17 cellular contexts compared by ENCODE assay signal in genomic region chr7:2754086-2754485, GRCh38.
DNase-seq lines count a peak whose midpoint lies in the region; TF ChIP-seq lines count a peak whose summit lies in the region.
"Had no signal": no experiment of that assay in that cellular context is flagged by ENCODE, and none has a peak within 500 bp of the region (broad histone marks: within the 10 kb centered on the region; RNA-seq: fewer than 3 reads in every experiment).

No MANE protein-coding gene starts in this region.

- peaks cover 46% of the 10 kb centered on the region for H3F3A ChIP-seq in GM23248 (ENCODE audit: insufficient read depth)

- H2AK5ac ChIP-seq in trophoblast cell (ENCODE audit: low read length): no peak overlapping the region

- no peak overlapping the region for H4K91ac ChIP-seq in trophoblast cell (ENCODE audit: low read depth, low read length)

- H2BK12ac ChIP-seq in trophoblast cell (ENCODE audit: low read length): peak overlapping the region; percentile 61

- no peaks in the 10 kb centered on the region for H3K9me2 ChIP-seq in GM23248 (ENCODE audit: insufficient read depth)

- H3K4me2 ChIP-seq in GM23248 (ENCODE audit: unreplicated experiment): no peak overlapping the region
- no peak overlapping the region for H3K4me2 ChIP-seq in trophoblast cell (ENCODE audit: low read length)

- in situ Hi-C loops in GM23248 (cut with MboI): no loop called here

- H3K4me1 ChIP-seq in GM23248 (ENCODE audit: insufficient read depth) (peaks cover 25% of the 10 kb centered on the region), trophoblast cell (ENCODE audit: control insufficient read depth in 1 of 2, insufficient read depth in 2 of 2, low read length in 2 of 2) (peaks cover 23 to 30% of the 10 kb centered on the region in 2 experiments)

- no peak overlapping the region for H3K14ac ChIP-seq in trophoblast cell (ENCODE audit: low read length)

- no peak overlapping the region for H4K12ac ChIP-seq in trophoblast cell (ENCODE audit: low read depth, low read length)

- no peak overlapping the region for H4K8ac ChIP-seq in trophoblast cell (ENCODE audit: low read depth, low read length)

- no peak overlapping the region for H3K23ac ChIP-seq in trophoblast cell (ENCODE audit: low read length)

- H3K9me3 ChIP-seq in GM23248 (ENCODE audit: low read depth) (no peaks in the 10 kb centered on the region), trophoblast cell (ENCODE audit: insufficient read depth, low read depth, low read length) (no peaks in the 10 kb centered on the region)

- H4K20me1 ChIP-seq in GM23248 (ENCODE audit: insufficient read depth): no peaks in the 10 kb centered on the region

- WGBS in GM23248 (ENCODE audit: low coverage in 1 of 2, low lambda C conversion rate in 2 of 2, missing lambda C conversion rate in 2 of 2), 2 experiments: 85 to 94% methylated on average over 5 of the region's 5 CpGs
- WGBS in trophoblast cell (ENCODE audit: extremely low coverage, insufficient coverage, insufficient read length): no CpG with 5 or more reads among the region's 5 CpGs

- peak overlapping the region; percentile 58 for H3K18ac ChIP-seq in trophoblast cell (ENCODE audit: low read length)

- H3K27me3 ChIP-seq in GM23248 (replicated peaks; ENCODE audit: insufficient read depth) (no peaks in the 10 kb centered on the region), trophoblast cell (ENCODE audit: insufficient read depth, low read length) (no peaks in the 10 kb centered on the region)

- H3K4me3 ChIP-seq in GM23248 (no peak overlapping the region), fibroblast of pulmonary artery (replicated peaks; ENCODE audit: low read depth, low read length) (no peak overlapping the region), trophoblast cell (ENCODE audit: low read depth, low read length) (no peak overlapping the region)

- peaks cover 30% of the 10 kb centered on the region for H3K79me1 ChIP-seq in trophoblast cell (ENCODE audit: low read length)

- peak overlapping the region; percentile 52 for H3K4ac ChIP-seq in trophoblast cell (ENCODE audit: low read depth, low read length)

- H3K9ac ChIP-seq in GM23248: no peak overlapping the region
- H3K9ac ChIP-seq in trophoblast cell (ENCODE audit: low read length): no peak overlapping the region

- peak; percentile 19 for DNase-seq in GM23248
- peak; percentile 43 for DNase-seq in fibroblast of pulmonary artery (ENCODE audit: low read depth)
- no peak for DNase-seq in trophoblast cell
- no peak for DNase-seq in DMS153 (lab: John Stamatoyannopoulos, UW)
- DNase-seq in NCI-H226: no peak
- no peak for DNase-seq in NAMALWA (ENCODE audit: low spot score)
- no peak for DNase-seq in SW480 (ENCODE audit: low spot score)
- DNase-seq: C1 segment of cervical spinal cord; DMS53; IMR-90; MV-4-11; NCI-H1436; NCI-H2081; NCI-H69; NK-92 treated with Interleukin-12 subunit alpha and Interleukin-12 subunit beta, amount 100 ng/mL, for 24 hours; OCI-M1 had no signal

- H3K79me2 ChIP-seq in GM23248 (ENCODE audit: insufficient read depth) (peaks cover 66% of the 10 kb centered on the region), trophoblast cell (ENCODE audit: control insufficient read depth, insufficient read depth, low read length, poor library complexity) (peaks cover 12% of the 10 kb centered on the region)

- no peak for TF ChIP-seq CTCF in fibroblast of pulmonary artery (IDR thresholded peaks at IDR 0.05; ENCODE audit: low read length, missing control alignments)

- no peak overlapping the region for H2BK120ac ChIP-seq in trophoblast cell (ENCODE audit: insufficient read depth, low read length, poor library complexity)

- H2AFZ ChIP-seq in GM23248 (no peak overlapping the region), trophoblast cell (ENCODE audit: insufficient read depth, low read length, poor library complexity) (no peak overlapping the region)

- peak overlapping the region; percentile 19 for H2BK5ac ChIP-seq in trophoblast cell (ENCODE audit: low read depth, low read length, poor library complexity)

- no peak overlapping the region for H3K27ac ChIP-seq in GM23248
- H3K27ac ChIP-seq in angular gyrus (ENCODE audit: low read depth, low read length): peak overlapping the region; percentile 11
- peak overlapping the region; percentile 38 for H3K27ac ChIP-seq in trophoblast cell (ENCODE audit: low read depth, low read length)

- H3K36me3 ChIP-seq in GM23248 (ENCODE audit: low read depth) (no peaks in the 10 kb centered on the region), trophoblast cell (ENCODE audit: control insufficient read depth in 1 of 2, insufficient read depth in 2 of 2, low read length in 2 of 2) (peaks cover 8% of the 10 kb centered on the region in 2 experiments)

Comparison
In these comparisons a context has a peak if more than half of its experiments do, and no peak if none do; other contexts are left out.
1. DNase-seq: peak in GM23248 (single experiment) and fibroblast of pulmonary artery (single experiment); none in trophoblast cell (0 of 2), DMS153 (single experiment), NCI-H226 (single experiment), NAMALWA (single experiment) and SW480 (single experiment).